ENCODE assay signal across 14 cellular contexts in the genomic region with DNA sequence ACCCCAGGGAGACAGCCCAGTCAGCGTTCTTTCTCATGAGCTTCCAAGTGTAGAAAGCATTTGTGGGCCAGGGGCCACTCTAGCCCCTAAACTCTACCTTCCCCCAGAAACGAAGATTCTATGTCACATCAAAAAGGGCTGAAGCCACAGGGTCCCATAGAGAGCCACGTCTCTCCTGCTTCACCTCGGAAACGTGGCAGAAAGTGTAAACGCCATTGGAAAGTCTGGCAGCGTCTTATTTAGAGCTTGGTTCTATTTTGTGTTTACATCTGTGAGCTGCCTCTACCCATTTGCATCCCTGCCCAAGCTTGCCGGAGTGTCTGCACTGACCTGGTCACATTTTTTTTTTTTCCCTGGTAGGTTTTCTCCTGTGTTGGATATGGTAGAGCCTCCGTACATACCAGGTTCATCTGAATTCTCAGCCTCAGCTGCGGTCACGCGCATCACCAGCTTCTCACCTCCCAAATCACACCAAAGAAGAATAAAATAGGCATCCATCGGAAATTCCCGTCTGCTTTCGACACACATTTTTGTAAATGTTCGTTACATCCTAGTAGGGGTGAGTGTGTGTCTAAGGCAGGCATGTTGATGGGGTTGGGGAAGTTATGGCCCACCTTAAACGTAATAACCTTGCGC.
DNase-seq lines count a peak whose midpoint lies in the region; ATAC-seq and TF ChIP-seq lines count a peak whose summit lies in the region.
"Had no signal": no experiment of that assay in that cellular context is flagged by ENCODE, and none has a peak within 500 bp of the region (broad histone marks: within the 10 kb centered on the region; RNA-seq: fewer than 3 reads in every experiment).

No MANE protein-coding gene starts in this region.

- no peak overlapping the region for H2BK12ac ChIP-seq in mesenchymal stem cell (ENCODE audit: low read length in 2 of 2)

- no peak overlapping the region for H3K4ac ChIP-seq in mesenchymal stem cell (ENCODE audit: low read depth in 1 of 2, low read length in 2 of 2)

- no peaks in the 10 kb centered on the region for H3K36me3 Mint-ChIP-seq in activated CD8-positive, alpha-beta memory T cell treated with anti-CD3 and anti-CD28 coated beads, Interleukin-2, amount 10 ng/mL, durations not matched to agents 7 days and 5 days
- H3K36me3 Mint-ChIP-seq: CD4-positive, CD25-positive, alpha-beta regulatory T cell had no signal

- H2AFZ ChIP-seq in mesenchymal stem cell (ENCODE audit: low read depth, low read length) = no peak overlapping the region

- no peak for ATAC-seq in activated CD8-positive, alpha-beta memory T cell treated with anti-CD3 and anti-CD28 coated beads, Interleukin-2, amount 10 ng/mL, durations not matched to agents 7 days and 5 days
- no peak for ATAC-seq in HG02970 (IDR thresholded peaks at IDR 0.05; ENCODE audit: low FRiP score, unreplicated experiment)

- H3K9me3 ChIP-seq in colonic mucosa (no peaks in the 10 kb centered on the region), mesenchymal stem cell (ENCODE audit: control insufficient read depth, low read length) (no peaks in the 10 kb centered on the region), spleen (no peaks in the 10 kb centered on the region)
- H3K9me3 ChIP-seq: BLaER1 had no signal

- H3K4me3 ChIP-seq in colonic mucosa (no peak overlapping the region), mesenchymal stem cell (ENCODE audit: insufficient read depth in 1 of 2, low read depth in 1 of 2, low read length in 2 of 2) (no peak overlapping the region), spleen (no peak overlapping the region)
- H3K4me3 ChIP-seq: BLaER1 had no signal

- TF ChIP-seq POLR2A in spleen (IDR thresholded peaks at IDR 0.05) = no peak

- no peaks in the 10 kb centered on the region for H3K79me1 ChIP-seq in mesenchymal stem cell (replicated peaks; ENCODE audit: low read length, poor library complexity, severe bottlenecking)

- CTCF ChIA-PET in activated CD8-positive, alpha-beta memory T cell treated with anti-CD3 and anti-CD28 coated beads, Interleukin-2, amount 10 ng/mL, durations not matched to agents 7 days and 5 days (lab: Charles Lee) = no interaction called here

- H2BK5ac ChIP-seq in mesenchymal stem cell (ENCODE audit: low read depth, low read length, poor library complexity, severe bottlenecking) = no peak overlapping the region

- peak; percentile 36 for DNase-seq in activated CD8-positive, alpha-beta memory T cell treated with anti-CD3 and anti-CD28 coated beads, Interleukin-2, amount 10 ng/mL, durations not matched to agents 7 days and 5 days
- no peak for DNase-seq in activated CD8-positive, alpha-beta memory T cell treated with anti-CD3 and anti-CD28 coated beads, Interleukin-2, amount 50 U/mL, for 4 hours
- DNase-seq in colonic mucosa (peak; percentile 6), mesenchymal stem cell (no peak), spleen (peak; percentile 37), NCI-H1436 (lab: John Stamatoyannopoulos, UW) (no peak), C1 segment of cervical spinal cord (lab: John Stamatoyannopoulos, UW) (no peak)
- DNase-seq: 8988T; AML-193; CD4-positive, CD25-positive, alpha-beta regulatory T cell; DMS 273 treated with DMSO at 0.1 percent for 48 hours had no signal

- no peak overlapping the region for H3K4me2 ChIP-seq in mesenchymal stem cell (ENCODE audit: low read length, poor library complexity, severe bottlenecking)
- H3K4me2 ChIP-seq: BLaER1 had no signal

- TF ChIP-seq CTCF in colonic mucosa (IDR thresholded peaks at IDR 0.05) (no peak), spleen (IDR thresholded peaks at IDR 0.05 in 8 of 11, conservative IDR thresholded peaks at IDR 0.05 in 3 of 11) (no peak)

- H3K9ac ChIP-seq in colonic mucosa (ENCODE audit: low read depth in 2 of 2, low read length in 2 of 2) (no peak overlapping the region), mesenchymal stem cell (ENCODE audit: low read length) (no peak overlapping the region)
- H3K9ac ChIP-seq: BLaER1 had no signal

- no peak overlapping the region for H3K14ac ChIP-seq in mesenchymal stem cell (ENCODE audit: low read length in 2 of 2)

- H3K36me3 ChIP-seq in colonic mucosa (no peaks in the 10 kb centered on the region), mesenchymal stem cell (ENCODE audit: control insufficient read depth in 1 of 2, insufficient read depth in 2 of 2, low read depth in 1 of 2, low read length in 2 of 2) (no peaks in the 10 kb centered on the region), spleen (no peaks in the 10 kb centered on the region)
- H3K36me3 ChIP-seq: BLaER1 had no signal

- H3K4me1 Mint-ChIP-seq in activated CD8-positive, alpha-beta memory T cell treated with anti-CD3 and anti-CD28 coated beads, Interleukin-2, amount 10 ng/mL, durations not matched to agents 7 days and 5 days = no peaks in the 10 kb centered on the region
- H3K4me1 Mint-ChIP-seq: CD4-positive, CD25-positive, alpha-beta regulatory T cell had no signal

- H3K27me3 ChIP-seq in colonic mucosa (no peaks in the 10 kb centered on the region), mesenchymal stem cell (ENCODE audit: control insufficient read depth in 1 of 2, insufficient read depth in 1 of 2, low read length in 2 of 2) (peaks cover 17 to 43% of the 10 kb centered on the region in 2 experiments), spleen (replicated peaks in 1 of 7) (peaks cover 0 to 36% (median 0%) of the 10 kb centered on the region in 7 donors)
- H3K27me3 ChIP-seq: BLaER1 had no signal

- intact Hi-C loops in colonic mucosa (cut with DNase I) (no loop called here), spleen (cut with DNase I; ENCODE audit: low total_unique reads) (no loop called here)

- no peak overlapping the region for H2AK5ac ChIP-seq in mesenchymal stem cell (ENCODE audit: low read length, severe bottlenecking)

- H4K91ac ChIP-seq in mesenchymal stem cell (ENCODE audit: low read length) = no peak overlapping the region

- no peak overlapping the region for H3K4me3 Mint-ChIP-seq in activated CD8-positive, alpha-beta memory T cell treated with anti-CD3 and anti-CD28 coated beads, Interleukin-2, amount 10 ng/mL, durations not matched to agents 7 days and 5 days
- H3K4me3 Mint-ChIP-seq: CD4-positive, CD25-positive, alpha-beta regulatory T cell had no signal

- H3K27ac Mint-ChIP-seq in activated CD8-positive, alpha-beta memory T cell treated with anti-CD3 and anti-CD28 coated beads, Interleukin-2, amount 10 ng/mL, durations not matched to agents 7 days and 5 days = no peak overlapping the region
- H3K27ac Mint-ChIP-seq: CD4-positive, CD25-positive, alpha-beta regulatory T cell had no signal

- no peak overlapping the region for H3K27ac ChIP-seq in colonic mucosa
- H3K27ac ChIP-seq in mesenchymal stem cell (ENCODE audit: low read length, poor library complexity, severe bottlenecking) = no peak overlapping the region
- no peak overlapping the region for H3K27ac ChIP-seq in spleen
- H3K27ac ChIP-seq: BLaER1, HL-60 had no signal

- H4K8ac ChIP-seq in mesenchymal stem cell (ENCODE audit: low read length) = peak overlapping the region; percentile 51

- H3K23ac ChIP-seq in mesenchymal stem cell (ENCODE audit: low read length in 2 of 2) = no peak overlapping the region

- H3K18ac ChIP-seq in mesenchymal stem cell (ENCODE audit: low read depth in 1 of 2, low read length in 2 of 2) = no peak overlapping the region

- H2BK15ac ChIP-seq in mesenchymal stem cell (ENCODE audit: low read depth, poor library complexity, severe bottlenecking) = no peak overlapping the region

- 90% methylated on average over 17 of the region's 18 CpGs for WGBS in mesenchymal stem cell
- 88 to 95% (median 89%) methylated on average over 18 of the region's 18 CpGs for WGBS in spleen, 5 donors

- no peak overlapping the region for H2BK120ac ChIP-seq in mesenchymal stem cell (ENCODE audit: low read depth, low read length)

- no peaks in the 10 kb centered on the region for H3K9me3 Mint-ChIP-seq in activated CD8-positive, alpha-beta memory T cell treated with anti-CD3 and anti-CD28 coated beads, Interleukin-2, amount 10 ng/mL, durations not matched to agents 7 days and 5 days (ENCODE audit: low read depth)

- H3K4me1 ChIP-seq in colonic mucosa = no peaks in the 10 kb centered on the region
- no peaks in the 10 kb centered on the region for H3K4me1 ChIP-seq in mesenchymal stem cell (ENCODE audit: control insufficient read depth, insufficient read depth, low read depth, low read length)
- no peaks in the 10 kb centered on the region for H3K4me1 ChIP-seq in spleen

- peaks cover 34% of the 10 kb centered on the region for H3K27me3 Mint-ChIP-seq in activated CD8-positive, alpha-beta memory T cell treated with anti-CD3 and anti-CD28 coated beads, Interleukin-2, amount 10 ng/mL, durations not matched to agents 7 days and 5 days

Comparison
In these comparisons a context has a peak if more than half of its experiments do, and no peak if none do; other contexts are left out.
1. DNase-seq: peak in activated CD8-positive, alpha-beta memory T cell treated with anti-CD3 and anti-CD28 coated beads, Interleukin-2, amount 10 ng/mL, durations not matched to agents 7 days and 5 days (single experiment), colonic mucosa (single experiment) and spleen (single experiment); none in activated CD8-positive, alpha-beta memory T cell treated with anti-CD3 and anti-CD28 coated beads, Interleukin-2, amount 50 U/mL, for 4 hours (single experiment), mesenchymal stem cell (single experiment), NCI-H1436 (single experiment) and C1 segment of cervical spinal cord (0 of 14).